1 cellular context compared by ENCODE assay signal in the genomic region with DNA sequence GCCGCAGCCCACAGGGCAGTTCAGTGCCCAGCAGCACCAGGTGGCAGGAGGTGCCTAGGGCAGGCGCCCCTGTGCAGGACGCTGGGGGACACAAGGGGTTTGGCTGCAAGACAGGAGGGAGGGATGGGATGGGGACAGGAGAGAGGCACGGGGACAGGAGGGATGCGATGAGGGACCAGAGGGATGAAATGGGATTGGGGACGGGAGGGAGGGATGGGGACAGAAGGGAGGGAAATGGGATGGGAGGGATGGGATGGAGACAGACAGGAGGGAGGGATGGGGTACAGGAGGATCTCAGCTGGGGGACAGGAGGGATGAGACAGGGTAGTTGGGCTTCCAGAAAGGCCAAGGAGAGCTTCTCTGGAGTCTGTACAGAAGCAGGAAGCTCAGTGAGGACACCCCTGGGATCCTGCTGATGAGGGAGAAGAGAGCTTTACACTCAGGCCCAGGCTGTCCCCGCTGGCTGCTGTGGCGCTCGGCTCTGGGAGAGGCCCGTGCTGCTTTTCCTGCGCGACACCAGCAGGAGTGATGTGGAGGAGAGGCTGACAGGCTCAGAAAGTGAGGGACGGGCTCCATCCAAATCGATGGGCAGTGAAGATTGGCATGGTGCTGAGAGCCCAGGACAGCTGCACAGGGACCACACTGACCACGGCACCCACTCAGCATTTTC.
TF ChIP-seq lines count a peak whose summit lies in the region.

No MANE protein-coding gene starts in this region.

TF ChIP-seq in IMR-90, 13 proteins besides CTCF, POLR2A, EP300 and RAD21 (continued from another document):
- TF ChIP-seq, protein P1, sequence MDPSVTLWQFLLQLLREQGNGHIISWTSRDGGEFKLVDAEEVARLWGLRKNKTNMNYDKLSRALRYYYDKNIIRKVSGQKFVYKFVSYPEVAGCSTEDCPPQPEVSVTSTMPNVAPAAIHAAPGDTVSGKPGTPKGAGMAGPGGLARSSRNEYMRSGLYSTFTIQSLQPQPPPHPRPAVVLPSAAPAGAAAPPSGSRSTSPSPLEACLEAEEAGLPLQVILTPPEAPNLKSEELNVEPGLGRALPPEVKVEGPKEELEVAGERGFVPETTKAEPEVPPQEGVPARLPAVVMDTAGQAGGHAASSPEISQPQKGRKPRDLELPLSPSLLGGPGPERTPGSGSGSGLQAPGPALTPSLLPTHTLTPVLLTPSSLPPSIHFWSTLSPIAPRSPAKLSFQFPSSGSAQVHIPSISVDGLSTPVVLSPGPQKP (IDR thresholded peaks at IDR 0.05; ENCODE audit: borderline replicate concordance, low read depth, low read length): no peak
- TF ChIP-seq BHLHE40 (IDR thresholded peaks at IDR 0.05; ENCODE audit: low read depth, low read length) (no peak), FOS (IDR thresholded peaks at IDR 0.05; ENCODE audit: low read depth, low read length) (no peak), RFX5 (IDR thresholded peaks at IDR 0.05; ENCODE audit: low read depth, low read length) (no peak)
